Comparison of ENCODE assay signal across 20 cellular contexts in genomic region chr2:30938196-30938595, GRCh38.
DNase-seq lines count a peak whose midpoint lies in the region; ATAC-seq, FAIRE-seq and TF ChIP-seq lines count a peak whose summit lies in the region.
"Had no signal": no experiment of that assay in that cellular context is flagged by ENCODE, and none has a peak within 500 bp of the region (broad histone marks: within the 10 kb centered on the region; RNA-seq: fewer than 3 reads in every experiment).

No MANE protein-coding gene starts in this region.

- CTCF ChIA-PET in HEK293 (lab: Yijun Ruan, JAX): no interaction called here

- peak; percentile 29 for DNase-seq in inferior parietal cortex (ENCODE audit: extremely low spot score)
- no peak for DNase-seq in GM12891 (ENCODE audit: insufficient read length, low spot score)
- no peak for DNase-seq in RPMI8226
- no peak for DNase-seq in left lung
- DNase-seq: AML-193; CD4-positive, alpha-beta memory T cell; DMS153; DMS79 treated with DMSO at 0.1 percent for 48 hours; GF-D8; GM23248; H7; KBM-7 had no signal

- TF ChIP-seq CTCF in HEK293 (tag by site-specific recombination; IDR thresholded peaks at IDR 0.05): no peak
- no peak for TF ChIP-seq CTCF in OCI-LY3 (IDR thresholded peaks at IDR 0.05; ENCODE audit: low read depth, low read length)
- TF ChIP-seq CTCF in left lung (IDR thresholded peaks at IDR 0.05): no peak

- no peak for ATAC-seq in HG03439 (IDR thresholded peaks at IDR 0.05; ENCODE audit: unreplicated experiment)
- ATAC-seq in left lung: no peak
- ATAC-seq: HCT116, HepG2 had no signal

- FAIRE-seq in GM12891 (lab: Jason Lieb, UNC): no peak
- FAIRE-seq: A204.1, GM19239, HepG2 had no signal

- H2AFZ ChIP-seq in OCI-LY3 (ENCODE audit: low read depth, low read length): no peak overlapping the region
- H2AFZ ChIP-seq: GM23248 had no signal

- H3K36me3 ChIP-seq in HEK293 (ENCODE audit: control insufficient read depth in 2 of 2, insufficient read depth in 1 of 2, low read length in 2 of 2): no peaks in the 10 kb centered on the region
- peaks cover 56% of the 10 kb centered on the region for H3K36me3 ChIP-seq in OCI-LY3 (replicated peaks; ENCODE audit: low read depth, low read length)
- no peaks in the 10 kb centered on the region for H3K36me3 ChIP-seq in left lung

- H3K9me3 ChIP-seq in HEK293 (ENCODE audit: control insufficient read depth, insufficient read depth, low read depth, low read length) (no peaks in the 10 kb centered on the region), OCI-LY3 (ENCODE audit: insufficient read depth, low read length) (no peaks in the 10 kb centered on the region), left lung (no peaks in the 10 kb centered on the region)

- peak overlapping the region; percentile 29 for H3K4me2 ChIP-seq in OCI-LY3 (ENCODE audit: low read length)

- H3K4me3 ChIP-seq in HEK293 (ENCODE audit: low read depth, low read length): no peak overlapping the region
- H3K4me3 ChIP-seq in OCI-LY3 (ENCODE audit: low read length): peak overlapping the region; percentile 1; the same call in 1 of the 2 replicates
- no peak overlapping the region for H3K4me3 ChIP-seq in left lung
- H3K4me3 ChIP-seq: GM23248 had no signal

- no peaks in the 10 kb centered on the region for H4K20me1 ChIP-seq in OCI-LY3 (ENCODE audit: insufficient read depth, low read length)

- H3K27ac ChIP-seq in HEK293 (ENCODE audit: extremely low read depth, low read depth, low read length) (no peak overlapping the region), OCI-LY3 (ENCODE audit: low read length) (peak overlapping the region; percentile 40), left lung (no peak overlapping the region)
- H3K27ac ChIP-seq: C4-2B, GM23248 had no signal

- no peaks in the 10 kb centered on the region for H3K4me1 ChIP-seq in HEK293 (ENCODE audit: control insufficient read depth, insufficient read depth, low read length)
- peaks cover 26% of the 10 kb centered on the region for H3K4me1 ChIP-seq in OCI-LY3 (ENCODE audit: low read length)
- no peaks in the 10 kb centered on the region for H3K4me1 ChIP-seq in left lung

- no peak for TF ChIP-seq POLR2A in GM12891 (IDR thresholded peaks at IDR 0.05; ENCODE audit: low read depth, low read length)

- peak overlapping the region; percentile 14; the same call in 1 of the 2 replicates for H3K9ac ChIP-seq in OCI-LY3 (ENCODE audit: low read length)
- H3K9ac ChIP-seq: GM23248 had no signal

- H3K79me2 ChIP-seq in OCI-LY3 (ENCODE audit: low read length): no peaks in the 10 kb centered on the region

- POLR2A ChIA-PET in HEK293 (lab: Yijun Ruan, JAX): no interaction called here

- H3K27me3 ChIP-seq in OCI-LY3 (ENCODE audit: low read depth, low read length) (no peaks in the 10 kb centered on the region), left lung (no peaks in the 10 kb centered on the region)

- intact Hi-C loops in left lung (cut with DNase I): no loop called here

TF ChIP-seq in HEK293, 187 proteins besides CTCF, POLR2A, EP300 and RAD21:
- TF ChIP-seq ZSCAN4 (tag by site-specific recombination; IDR thresholded peaks at IDR 0.05) (peak; percentile 74), ZNF610 (tag by site-specific recombination; IDR thresholded peaks at IDR 0.05; ENCODE audit: borderline replicate concordance) (no peak), ZBTB20 (tag by site-specific recombination; IDR thresholded peaks at IDR 0.05) (no peak)

TF ChIP-seq in GM12891, 5 proteins besides CTCF, POLR2A, EP300 and RAD21:
- TF ChIP-seq POU2F2 (IDR thresholded peaks at IDR 0.05; ENCODE audit: low read depth, low read length) (no peak), SPI1 (IDR thresholded peaks at IDR 0.05; ENCODE audit: low read depth, low read length) (no peak), PAX5 (IDR thresholded peaks at IDR 0.05; ENCODE audit: insufficient read depth, low read length, severe bottlenecking) (no peak), POLR2AphosphoS5 (IDR thresholded peaks at IDR 0.05; ENCODE audit: low read depth, low read length) (no peak), TAF1 (IDR thresholded peaks at IDR 0.05; ENCODE audit: low read depth, low read length) (no peak)
TF ChIP-seq in GM12891: peak in this region for 0.
